In genomic region chr12:31944299-31944698, GRCh38 we compare ENCODE assay signal across 13 cellular contexts. TPM values are rescaled to one million over a fixed set of nuclear protein-coding genes. Genes with fewer than 3 reads are reported as not detected.
A peak's percentile ranks its signal among the peaks of the same experiment; 100 is the strongest.
DNase-seq lines count a peak whose midpoint lies in the region; ATAC-seq and TF ChIP-seq lines count a peak whose summit lies in the region.
"Had no signal": no experiment of that assay in that cellular context is flagged by ENCODE, and none has a peak within 500 bp of the region (broad histone marks: within the 10 kb centered on the region; RNA-seq: fewer than 3 reads in every experiment).

No MANE protein-coding gene starts in this region.

- no peaks in the 10 kb centered on the region for H3K27me3 Mint-ChIP-seq in endothelial cell (ENCODE audit: unreplicated experiment)

- TF ChIP-seq CTCF in RWPE1 (conservative IDR thresholded peaks at IDR 0.05; ENCODE audit: low read depth) (no peak), endothelial cell (IDR thresholded peaks at IDR 0.05; ENCODE audit: unreplicated experiment) (no peak), foreskin keratinocyte (conservative IDR thresholded peaks at IDR 0.05) (no peak)

- intact Hi-C loops in posterior vena cava (cut with DNase I), result no loop called here

- H3K36me3 Mint-ChIP-seq in endothelial cell (ENCODE audit: low read depth, unreplicated experiment), result peaks cover 38% of the 10 kb centered on the region

- H3K27ac ChIP-seq in RWPE1 (peak overlapping the region; percentile 57), foreskin keratinocyte (no peak overlapping the region)
- H3K27ac ChIP-seq: A549, HL-60 had no signal

- H3K4me1 ChIP-seq in foreskin keratinocyte, result no peaks in the 10 kb centered on the region
- H3K4me1 ChIP-seq: A549 had no signal

- peaks cover 23% of the 10 kb centered on the region for H3K9me3 Mint-ChIP-seq in endothelial cell (ENCODE audit: unreplicated experiment)

- no peaks in the 10 kb centered on the region for H3K4me1 Mint-ChIP-seq in endothelial cell (ENCODE audit: unreplicated experiment)
- H3K4me1 Mint-ChIP-seq: CD14-positive monocyte had no signal

- ATAC-seq in foreskin keratinocyte, result peak; percentile 64
- ATAC-seq: A549; CD8-positive, alpha-beta T cell; HCT116 had no signal

- no peak overlapping the region for H3K27ac Mint-ChIP-seq in endothelial cell (ENCODE audit: unreplicated experiment)
- H3K27ac Mint-ChIP-seq: CD14-positive monocyte; CD8-positive, alpha-beta T cell had no signal

- H3K27me3 ChIP-seq in foreskin keratinocyte, result no peaks in the 10 kb centered on the region

- peak overlapping the region; percentile 14 for H3K4me3 Mint-ChIP-seq in endothelial cell (ENCODE audit: unreplicated experiment)
- H3K4me3 Mint-ChIP-seq: CD14-positive monocyte; CD8-positive, alpha-beta T cell had no signal

- peak; percentile 57 for DNase-seq in RWPE1 (ENCODE audit: low spot score)
- DNase-seq in endothelial cell (ENCODE audit: low spot score), result no peak
- peak; percentile 75 to 85 for DNase-seq in foreskin keratinocyte
- no peak for DNase-seq in COLO829 (ENCODE audit: low spot score)
- DNase-seq in germinal center (ENCODE audit: low spot score), result no peak
- no peak for DNase-seq in posterior vena cava (ENCODE audit: low spot score)
- DNase-seq: CD8-positive, alpha-beta T cell; DMS53; KBM-7 had no signal

- CTCF ChIA-PET in RWPE1 (lab: Yijun Ruan, JAX), result interaction anchor here (0.7 kb wide), 1 partner anchor 350 kb away, joined by 3 read pairs; no protein-coding TSS in a partner anchor

- POLR2A ChIA-PET in RWPE1 (lab: Yijun Ruan, JAX; ENCODE audit: low non-redundant PET), result interaction anchor here (0.7 kb wide), 1 partner anchor 75 kb away, joined by 3 read pairs; no protein-coding TSS in a partner anchor

RNA-seq across cellular contexts. Expression of gene RESF1, which starts 14.9 kb away (rescaled TPM):
- total RNA-seq in endothelial cell (ENCODE audit: unreplicated experiment), result 104 TPM
- 17.9 and 18.7 TPM in 2 replicates for total RNA-seq in foreskin keratinocyte
- 8.9 and 9.4 TPM in 2 replicates for polyA plus RNA-seq in foreskin keratinocyte
- total RNA-seq in posterior vena cava, result 10 to 100 TPM; 46.4 to 51.0 TPM

Comparison
In these comparisons a context has a peak if more than half of its experiments do, and no peak if none do; other contexts are left out.
1. DNase-seq: peak in RWPE1 (single experiment) and foreskin keratinocyte (2 of 2); none in endothelial cell (single experiment), COLO829 (single experiment), germinal center (single experiment) and posterior vena cava (single experiment).